Comparison of ENCODE assay signal across 18 cellular contexts in the genomic region with DNA sequence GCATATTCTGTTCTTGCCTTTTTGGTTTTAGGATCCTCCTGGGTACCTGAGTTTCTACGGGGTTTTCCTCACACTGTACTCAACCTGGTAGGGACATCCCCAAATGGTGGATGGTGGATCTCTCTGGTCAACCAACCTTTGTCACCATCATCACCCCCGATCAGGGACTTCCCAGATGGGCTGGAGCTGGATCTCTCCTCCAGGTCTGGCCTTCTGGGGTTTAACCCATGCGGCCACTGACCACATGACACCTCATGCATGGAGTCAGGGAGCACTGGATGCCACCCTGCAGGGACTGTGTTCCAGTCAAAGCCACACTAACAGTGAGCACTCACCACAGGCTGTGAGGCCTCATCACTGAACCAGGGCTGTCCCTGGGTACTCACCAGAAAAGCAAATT.
DNase-seq lines count a peak whose midpoint lies in the region; ATAC-seq, FAIRE-seq and TF ChIP-seq lines count a peak whose summit lies in the region.
"Had no signal": no experiment of that assay in that cellular context is flagged by ENCODE, and none has a peak within 500 bp of the region (broad histone marks: within the 10 kb centered on the region; RNA-seq: fewer than 3 reads in every experiment).

No MANE protein-coding gene starts in this region.

- no peak overlapping the region for H3K27ac ChIP-seq in GM12878 (ENCODE audit: control insufficient read depth, insufficient read depth)
- H3K27ac ChIP-seq: esophagus muscularis mucosa, PC-9, spleen, uterus had no signal

- WGBS in GM12878 (ENCODE audit: insufficient coverage, insufficient replicate concordance, low lambda C conversion rate, missing lambda C conversion rate) = 0% methylated on average over 3 of the region's 3 CpGs

- TF ChIP-seq CTCF in GM12878 (IDR thresholded peaks at IDR 0.05 in 2 of 3, conservative IDR thresholded peaks at IDR 0.05 in 1 of 3; ENCODE audit: control insufficient read depth in 2 of 3, extremely low read depth in 1 of 3, insufficient read depth in 1 of 3, low read depth in 3 of 3, low read length in 3 of 3) = no peak

- H3K9ac ChIP-seq in GM12878 (ENCODE audit: control insufficient read depth, insufficient read depth, low read length) = no peak overlapping the region

- no peaks in the 10 kb centered on the region for H3K27me3 ChIP-seq in GM12878 (replicated peaks in 1 of 2; ENCODE audit: control insufficient read depth in 2 of 2, insufficient read depth in 2 of 2, low read length in 1 of 2)
- H3K27me3 ChIP-seq: esophagus muscularis mucosa, MG63, uterus had no signal

- ATAC-seq in GM19463 (IDR thresholded peaks at IDR 0.05; ENCODE audit: unreplicated experiment) (peak; percentile 84), HG02852 (IDR thresholded peaks at IDR 0.05; ENCODE audit: unreplicated experiment) (peak; percentile 65), GM12878 (peak; percentile 92), HG03097 (IDR thresholded peaks at IDR 0.05; ENCODE audit: low FRiP score, unreplicated experiment) (no peak)

- H3K4me2 ChIP-seq in GM12878 (ENCODE audit: control insufficient read depth, insufficient read depth) = no peak overlapping the region
- H3K4me2 ChIP-seq: PC-9 had no signal

- SMC1A ChIA-PET in GM12878 (lab: Charles Lee; ENCODE audit: uncharacterized antibody, unreplicated experiment) = interaction anchor here (2.1 kb wide), 1 partner anchor 67 kb away, joined by 6 read pairs; no protein-coding TSS in a partner anchor

- POLR2A ChIA-PET in GM12878 (lab: Charles Lee) = no interaction called here

- peak; percentile 20 for DNase-seq in activated CD4-positive, alpha-beta T cell treated with anti-CD3 and anti-CD28 coated beads for 48 hours
- DNase-seq in activated CD4-positive, alpha-beta T cell treated with anti-CD3 and anti-CD28 coated beads for 1 hour = no peak
- DNase-seq in GM12878 (ENCODE audit: low read depth, low spot score) (peak; percentile 36), HT-29 (ENCODE audit: low spot score) (no peak), HuH-7 (ENCODE audit: low spot score) (no peak)
- DNase-seq: activated CD4-positive, alpha-beta T cell treated with anti-CD3 and anti-CD28 coated beads, Interleukin-2, amount 10 ng/mL, durations not matched to agents 24 days and 14 days; Calu3; GOT3; hypothalamus; MG63; PC-9; spleen; uterus had no signal

- CTCF ChIA-PET in GM12878 (lab: Yijun Ruan, JAX) = no interaction called here

- H3K4me1 ChIP-seq in GM12878 (ENCODE audit: control insufficient read depth, insufficient read depth, low read length) = peaks cover 7% of the 10 kb centered on the region; the same call in 1 of the 2 replicates
- H3K4me1 ChIP-seq: spleen, uterus had no signal

- RAD21 ChIA-PET in GM12878 (lab: Charles Lee; ENCODE audit: unreplicated experiment) = no interaction called here

- TF ChIP-seq EP300 in GM12878 (IDR thresholded peaks at IDR 0.05; ENCODE audit: borderline replicate concordance in 1 of 2, control insufficient read depth in 1 of 2, low read depth in 2 of 2, low read length in 2 of 2) = no peak

- no peaks in the 10 kb centered on the region for H4K20me1 ChIP-seq in GM12878 (ENCODE audit: control insufficient read depth, insufficient read depth)

- TF ChIP-seq POLR2A in GM12878 (IDR thresholded peaks at IDR 0.05; ENCODE audit: low read depth, low read length) = no peak

- no peaks in the 10 kb centered on the region for H3K36me3 ChIP-seq in GM12878 (ENCODE audit: control insufficient read depth in 2 of 2, insufficient read depth in 2 of 2, low read length in 1 of 2)
- H3K36me3 ChIP-seq: esophagus muscularis mucosa, MG63, spleen, uterus had no signal

- no peaks in the 10 kb centered on the region for H3K9me3 ChIP-seq in GM12878 (replicated peaks; ENCODE audit: control insufficient read depth, insufficient read depth, low read length)
- H3K9me3 ChIP-seq: esophagus muscularis mucosa, MG63, spleen, uterus had no signal

- intact Hi-C loops in GM12878 (cut with micrococcal nuclease; ENCODE audit: unreplicated experiment) = no loop called here

- no peak for TF ChIP-seq RAD21 in GM12878 (IDR thresholded peaks at IDR 0.05; ENCODE audit: insufficient read depth, low read depth, low read length)

- no TSS peak for BruUV-seq in GM12878 (replicated peaks; lab: Mats Ljungman, UMichigan)

- in situ Hi-C loops in GM12878 (cut with MboI) = no loop called here

- H3K4me3 ChIP-seq in GM12878 = no peak overlapping the region
- H3K4me3 ChIP-seq: esophagus muscularis mucosa, MG63, PC-9, spleen, uterus had no signal

- FAIRE-seq in GM12878 (lab: Jason Lieb, UNC) = peak; percentile 72
- FAIRE-seq: A204.1 had no signal

- no peak overlapping the region for H2AFZ ChIP-seq in GM12878 (ENCODE audit: control insufficient read depth, low read depth, low read length)
- H2AFZ ChIP-seq: PC-9 had no signal

- no peaks in the 10 kb centered on the region for H3K79me2 ChIP-seq in GM12878 (ENCODE audit: control insufficient read depth, insufficient read depth, low read length)

TF ChIP-seq in GM12878, 131 proteins besides CTCF, POLR2A, EP300 and RAD21 (continues in another document):
- TF ChIP-seq BCL11A (IDR thresholded peaks at IDR 0.05; ENCODE audit: low read depth, low read length) = 0 out of 2 replicates have a peak, but pooled peaks have one; percentile 27
- no peak for TF ChIP-seq TCF12 (IDR thresholded peaks at IDR 0.05; ENCODE audit: low read depth, low read length)
- TF ChIP-seq BRCA1 (IDR thresholded peaks at IDR 0.05; ENCODE audit: low read depth, low read length) = no peak
- TF ChIP-seq ZNF207 (IDR thresholded peaks at IDR 0.05; ENCODE audit: borderline replicate concordance) = no peak
- TF ChIP-seq GABPA (IDR thresholded peaks at IDR 0.05; ENCODE audit: low read depth) = no peak
- no peak for TF ChIP-seq NFXL1 (IDR thresholded peaks at IDR 0.05; ENCODE audit: borderline replicate concordance)
- no peak for TF ChIP-seq ATF3 (IDR thresholded peaks at IDR 0.05; ENCODE audit: borderline replicate concordance, extremely low read depth, low read depth, low read length)
- no peak for TF ChIP-seq NFYA (IDR thresholded peaks at IDR 0.05; ENCODE audit: borderline replicate concordance, low read depth, low read length)
- TF ChIP-seq SIX5 (IDR thresholded peaks at IDR 0.05; ENCODE audit: low read depth, low read length, severe bottlenecking) = no peak
- no peak for TF ChIP-seq CEBPB (IDR thresholded peaks at IDR 0.05; ENCODE audit: borderline replicate concordance in 1 of 2, low read depth in 2 of 2, low read length in 2 of 2)
- TF ChIP-seq KDM1A (IDR thresholded peaks at IDR 0.05; ENCODE audit: borderline replicate concordance) = no peak
- TF ChIP-seq SRF (IDR thresholded peaks at IDR 0.05; ENCODE audit: low read depth in 2 of 2, low read length in 2 of 2) = no peak
- TF ChIP-seq CBX3 (IDR thresholded peaks at IDR 0.05; ENCODE audit: borderline replicate concordance, low read depth) = no peak
- TF ChIP-seq SMAD5 (IDR thresholded peaks at IDR 0.05; ENCODE audit: low read depth) = no peak
- no peak for TF ChIP-seq ZBTB40 (IDR thresholded peaks at IDR 0.05; ENCODE audit: borderline replicate concordance)
- TF ChIP-seq, protein P1, sequence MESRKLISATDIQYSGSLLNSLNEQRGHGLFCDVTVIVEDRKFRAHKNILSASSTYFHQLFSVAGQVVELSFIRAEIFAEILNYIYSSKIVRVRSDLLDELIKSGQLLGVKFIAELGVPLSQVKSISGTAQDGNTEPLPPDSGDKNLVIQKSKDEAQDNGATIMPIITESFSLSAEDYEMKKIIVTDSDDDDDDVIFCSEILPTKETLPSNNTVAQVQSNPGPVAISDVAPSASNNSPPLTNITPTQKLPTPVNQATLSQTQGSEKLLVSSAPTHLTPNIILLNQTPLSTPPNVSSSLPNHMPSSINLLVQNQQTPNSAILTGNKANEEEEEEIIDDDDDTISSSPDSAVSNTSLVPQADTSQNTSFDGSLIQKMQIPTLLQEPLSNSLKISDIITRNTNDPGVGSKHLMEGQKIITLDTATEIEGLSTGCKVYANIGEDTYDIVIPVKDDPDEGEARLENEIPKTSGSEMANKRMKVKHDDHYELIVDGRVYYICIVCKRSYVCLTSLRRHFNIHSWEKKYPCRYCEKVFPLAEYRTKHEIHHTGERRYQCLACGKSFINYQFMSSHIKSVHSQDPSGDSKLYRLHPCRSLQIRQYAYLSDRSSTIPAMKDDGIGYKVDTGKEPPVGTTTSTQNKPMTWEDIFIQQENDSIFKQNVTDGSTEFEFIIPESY (IDR thresholded peaks at IDR 0.05) = no peak
- TF ChIP-seq DPF2 (IDR thresholded peaks at IDR 0.05) = 0 out of 2 replicates have a peak, but pooled peaks have one; percentile 40
- TF ChIP-seq JUNB (IDR thresholded peaks at IDR 0.05) = no peak

Comparison
In these comparisons a context has a peak if more than half of its experiments do, and no peak if none do; other contexts are left out.
1. DNase-seq: peak in activated CD4-positive, alpha-beta T cell treated with anti-CD3 and anti-CD28 coated beads for 48 hours (single experiment) and GM12878 (single experiment); none in activated CD4-positive, alpha-beta T cell treated with anti-CD3 and anti-CD28 coated beads for 1 hour (single experiment), HT-29 (single experiment) and HuH-7 (single experiment).